Comparison of ENCODE assay signal across 13 cellular contexts in genomic region chr17:27475070-27475673, GRCh38. TPM values are rescaled to one million over a fixed set of nuclear protein-coding genes. Genes with fewer than 3 reads are reported as not detected.
DNase-seq lines count a peak whose midpoint lies in the region; ATAC-seq, FAIRE-seq and TF ChIP-seq lines count a peak whose summit lies in the region.
"Had no signal": no experiment of that assay in that cellular context is flagged by ENCODE, and none has a peak within 500 bp of the region (broad histone marks: within the 10 kb centered on the region; RNA-seq: fewer than 3 reads in every experiment).

No MANE protein-coding gene starts in this region.

- no peaks in the 10 kb centered on the region for H3K36me3 ChIP-seq in endodermal cell (ENCODE audit: control insufficient read depth, insufficient read depth, low read length)

- H3K9me3 Mint-ChIP-seq in activated CD8-positive, alpha-beta T cell treated with anti-CD3 and anti-CD28 coated beads, Interleukin-2, amount 10 ng/mL, durations not matched to agents 7 days and 5 days (ENCODE audit: insufficient read depth) = no peaks in the 10 kb centered on the region
- H3K9me3 Mint-ChIP-seq in endodermal cell (no peaks in the 10 kb centered on the region), endothelial cell (ENCODE audit: unreplicated experiment) (no peaks in the 10 kb centered on the region)

- peaks cover 10% of the 10 kb centered on the region for H3K36me3 Mint-ChIP-seq in activated CD8-positive, alpha-beta T cell treated with anti-CD3 and anti-CD28 coated beads, Interleukin-2, amount 10 ng/mL, durations not matched to agents 7 days and 5 days (ENCODE audit: low read depth)
- H3K36me3 Mint-ChIP-seq in endodermal cell (ENCODE audit: low read depth) (no peaks in the 10 kb centered on the region), endothelial cell (ENCODE audit: low read depth, unreplicated experiment) (peaks cover 5% of the 10 kb centered on the region)

- FAIRE-seq in GM19239 (lab: Jason Lieb, UNC) = no peak

- H3K9ac ChIP-seq in endodermal cell (ENCODE audit: extremely low read depth, low read length, poor library complexity, severe bottlenecking) = no peak overlapping the region

- peaks cover 12% of the 10 kb centered on the region for H3K4me1 ChIP-seq in endodermal cell (ENCODE audit: control insufficient read depth, insufficient read depth, low read length)

- no peak for ATAC-seq in activated CD8-positive, alpha-beta T cell treated with anti-CD3 and anti-CD28 coated beads, Interleukin-2, amount 10 ng/mL, durations not matched to agents 7 days and 5 days
- ATAC-seq in GM21529 (IDR thresholded peaks at IDR 0.05; ENCODE audit: unreplicated experiment) (no peak), HG03139 (IDR thresholded peaks at IDR 0.05; ENCODE audit: unreplicated experiment) (no peak)
- ATAC-seq: Panc1, right cardiac atrium had no signal

- H3K27me3 ChIP-seq in HL-60 (ENCODE audit: insufficient read depth, poor library complexity, severe bottlenecking) (no peaks in the 10 kb centered on the region), endodermal cell (ENCODE audit: control insufficient read depth, insufficient read depth, low read length, poor library complexity, severe bottlenecking) (no peaks in the 10 kb centered on the region)

- POLR2A ChIA-PET in activated CD8-positive, alpha-beta T cell treated with anti-CD3 and anti-CD28 coated beads, Interleukin-2, amount 10 ng/mL, durations not matched to agents 7 days and 5 days (lab: Charles Lee) = interaction anchor here (0.8 to 2.9 kb wide), 3 partner anchors 17 to 19 kb away, joined by 5 to 12 read pairs (median 11); partner anchors contain the start of gene KSR1

- peak overlapping the region; percentile 98 for H3K27ac Mint-ChIP-seq in activated CD8-positive, alpha-beta T cell treated with anti-CD3 and anti-CD28 coated beads, Interleukin-2, amount 10 ng/mL, durations not matched to agents 7 days and 5 days
- H3K27ac Mint-ChIP-seq in endodermal cell (peak overlapping the region; percentile 65), endothelial cell (ENCODE audit: unreplicated experiment) (no peak overlapping the region)

- H3K4me1 Mint-ChIP-seq in activated CD8-positive, alpha-beta T cell treated with anti-CD3 and anti-CD28 coated beads, Interleukin-2, amount 10 ng/mL, durations not matched to agents 7 days and 5 days (ENCODE audit: low read depth) = peaks cover 97% of the 10 kb centered on the region
- H3K4me1 Mint-ChIP-seq in endodermal cell (peaks cover 28% of the 10 kb centered on the region), endothelial cell (ENCODE audit: unreplicated experiment) (peaks cover 38% of the 10 kb centered on the region)

- CTCF ChIA-PET in activated CD8-positive, alpha-beta T cell treated with anti-CD3 and anti-CD28 coated beads, Interleukin-2, amount 10 ng/mL, durations not matched to agents 7 days and 5 days (lab: Charles Lee) = interaction anchor here (2.2 kb wide), 1 partner anchor 99 kb away, joined by 5 read pairs; no protein-coding TSS in a partner anchor

- 94 to 95% methylated on average over 5 to 10 of the region's 10 CpGs for WGBS in endodermal cell (ENCODE audit: insufficient coverage in 1 of 2, insufficient read length in 1 of 2), 2 experiments

- H3K27me3 Mint-ChIP-seq in activated CD8-positive, alpha-beta T cell treated with anti-CD3 and anti-CD28 coated beads, Interleukin-2, amount 10 ng/mL, durations not matched to agents 7 days and 5 days (ENCODE audit: low read depth) = no peaks in the 10 kb centered on the region
- H3K27me3 Mint-ChIP-seq in endodermal cell (ENCODE audit: insufficient read depth) = no peaks in the 10 kb centered on the region
- H3K27me3 Mint-ChIP-seq in endothelial cell (ENCODE audit: unreplicated experiment) = peaks cover 7% of the 10 kb centered on the region

- H3K4me3 ChIP-seq in HL-60 (replicated peaks; ENCODE audit: insufficient read depth, low read length) (no peak overlapping the region), endodermal cell (ENCODE audit: low read length) (no peak overlapping the region)

- DNase-seq in HL-60 (ENCODE audit: low read depth in 1 of 2, low spot score in 1 of 2) (no peak), endodermal cell (no peak), GM19239 (ENCODE audit: insufficient read length, low spot score) (no peak), endothelial cell (ENCODE audit: low spot score) (no peak)
- no peak for DNase-seq in activated CD8-positive, alpha-beta T cell treated with anti-CD3 and anti-CD28 coated beads, Interleukin-2, amount 10 ng/mL, durations not matched to agents 7 days and 5 days
- DNase-seq in stimulated activated CD4-positive, alpha-beta T cell treated with anti-CD3 and anti-CD28 coated beads, Interleukin-4, amount 100 ng/mL, for 4 hours = peak; percentile 48 to 69
- DNase-seq: NCI-H2029, right cardiac atrium, substantia nigra had no signal

- H3K9me3 ChIP-seq in endodermal cell (ENCODE audit: control insufficient read depth, low read length) = no peaks in the 10 kb centered on the region

- no peak for TF ChIP-seq CTCF in HL-60 (IDR thresholded peaks at IDR 0.05; ENCODE audit: insufficient read depth, low read length)
- TF ChIP-seq CTCF in endodermal cell (conservative IDR thresholded peaks at IDR 0.05) = no peak
- no peak for TF ChIP-seq CTCF in endothelial cell (IDR thresholded peaks at IDR 0.05; ENCODE audit: unreplicated experiment)

- H3K27ac ChIP-seq in HL-60 (replicated peaks) (peak overlapping the region; percentile 86), endodermal cell (ENCODE audit: low read depth, low read length) (no peak overlapping the region)
- H3K27ac ChIP-seq: epithelial cell of prostate had no signal

- peak overlapping the region; percentile 37 for H3K4me3 Mint-ChIP-seq in activated CD8-positive, alpha-beta T cell treated with anti-CD3 and anti-CD28 coated beads, Interleukin-2, amount 10 ng/mL, durations not matched to agents 7 days and 5 days
- H3K4me3 Mint-ChIP-seq in endodermal cell (no peak overlapping the region), endothelial cell (ENCODE audit: unreplicated experiment) (no peak overlapping the region)

RNA-seq across cellular contexts. Expression of gene KSR1, which starts 18.9 kb away (rescaled TPM):
- 10 to 100 TPM; 45.3 to 45.8 TPM for total RNA-seq in activated CD8-positive, alpha-beta T cell treated with anti-CD3 and anti-CD28 coated beads, Interleukin-2, amount 10 ng/mL, durations not matched to agents 7 days and 5 days
- total RNA-seq in endodermal cell = 10 to 100 TPM; 33.7 to 46.3 TPM
- polyA plus RNA-seq in endodermal cell (2013, experiment 1 of 2) = 18.3 TPM
- polyA plus RNA-seq in endodermal cell (2013, experiment 2 of 2) = 18.3 TPM
- total RNA-seq in endothelial cell (ENCODE audit: unreplicated experiment) = 65.2 TPM

Comparison
In these comparisons a context has a peak if more than half of its experiments do, and no peak if none do; other contexts are left out.
1. DNase-seq: peak in stimulated activated CD4-positive, alpha-beta T cell treated with anti-CD3 and anti-CD28 coated beads, Interleukin-4, amount 100 ng/mL, for 4 hours (2 of 2); none in HL-60 (0 of 2), activated CD8-positive, alpha-beta T cell treated with anti-CD3 and anti-CD28 coated beads, Interleukin-2, amount 10 ng/mL, durations not matched to agents 7 days and 5 days (single experiment), endodermal cell (single experiment), GM19239 (single experiment) and endothelial cell (single experiment).